Comparison of ENCODE assay signal across 22 cellular contexts in genomic region chr12:100364334-100364733, GRCh38. TPM values are rescaled to one million over a fixed set of nuclear protein-coding genes. Genes with fewer than 3 reads are reported as not detected.
DNase-seq lines count a peak whose midpoint lies in the region; ATAC-seq and TF ChIP-seq lines count a peak whose summit lies in the region.
"Had no signal": no experiment of that assay in that cellular context is flagged by ENCODE, and none has a peak within 500 bp of the region (broad histone marks: within the 10 kb centered on the region; RNA-seq: fewer than 3 reads in every experiment).

No MANE protein-coding gene starts in this region.

- TF ChIP-seq CTCF in left ventricle myocardium inferior (IDR thresholded peaks at IDR 0.05; ENCODE audit: borderline replicate concordance) (no peak), left lung (IDR thresholded peaks at IDR 0.05) (no peak)

- H3K4me3 Mint-ChIP-seq in naive thymus-derived CD8-positive, alpha-beta T cell, result no peak overlapping the region
- H3K4me3 Mint-ChIP-seq: CD4-positive, alpha-beta memory T cell; GM23338; HFFc6 had no signal

- H3K36me3 ChIP-seq in left ventricle myocardium inferior (no peaks in the 10 kb centered on the region), left lung (no peaks in the 10 kb centered on the region)
- H3K36me3 ChIP-seq: HAP-1 had no signal

- peaks cover 6 to 30% (median 27%) of the 10 kb centered on the region in 5 donors for H3K27me3 Mint-ChIP-seq in naive thymus-derived CD8-positive, alpha-beta T cell

- intact Hi-C loops in left ventricle myocardium inferior (cut with micrococcal nuclease), result no loop called here
- intact Hi-C loops in cardiac septum (cut with DNase I), result no loop called here
- intact Hi-C loops in left lung (cut with DNase I), result no loop called here

- no peak for DNase-seq in left ventricle myocardium inferior
- no peak for DNase-seq in cardiac septum (ENCODE audit: low spot score)
- peak; percentile 31 for DNase-seq in ecto neural progenitor cell (ENCODE audit: low spot score)
- DNase-seq in islet precursor cell, result peak; percentile 48
- DNase-seq in left lung, result no peak
- no peak for DNase-seq in naive thymus-derived CD8-positive, alpha-beta T cell
- no peak for DNase-seq in GOT3 (lab: John Stamatoyannopoulos, UW)
- DNase-seq: C1 segment of cervical spinal cord; Calu3; CD4-positive, alpha-beta memory T cell; COR-L47; DMS53; DMS79 treated with DMSO at 0.1 percent for 48 hours; GF-D8; HFFc6 had no signal

- no peak overlapping the region for H3K4me3 ChIP-seq in left ventricle myocardium inferior
- H3K4me3 ChIP-seq in left lung, result no peak overlapping the region
- H3K4me3 ChIP-seq: GM23338, HAP-1 had no signal

- peak overlapping the region; percentile 75 for H3K27ac ChIP-seq in left ventricle myocardium inferior (replicated peaks)
- H3K27ac ChIP-seq in left lung, result no peak overlapping the region

- H3K4me1 ChIP-seq in left ventricle myocardium inferior, result peaks cover 24% of the 10 kb centered on the region
- no peaks in the 10 kb centered on the region for H3K4me1 ChIP-seq in left lung

- peaks cover 0 to 4% (median under 1%) of the 10 kb centered on the region in 3 donors for H3K36me3 Mint-ChIP-seq in naive thymus-derived CD8-positive, alpha-beta T cell
- H3K36me3 Mint-ChIP-seq: CD4-positive, alpha-beta memory T cell had no signal

- no peaks in the 10 kb centered on the region for H3K4me1 Mint-ChIP-seq in naive thymus-derived CD8-positive, alpha-beta T cell
- H3K4me1 Mint-ChIP-seq: CD4-positive, alpha-beta memory T cell; GM23338 had no signal

- H3K9me3 Mint-ChIP-seq in naive thymus-derived CD8-positive, alpha-beta T cell, result peaks cover 0 to 3% (median 0%) of the 10 kb centered on the region in 9 donors
- H3K9me3 Mint-ChIP-seq: GM23338, HFFc6 had no signal

- POLR2A ChIA-PET in naive thymus-derived CD8-positive, alpha-beta T cell (lab: Charles Lee), result no interaction called here

- H3K9me3 ChIP-seq in left ventricle myocardium inferior (replicated peaks) (no peaks in the 10 kb centered on the region), left lung (no peaks in the 10 kb centered on the region)
- H3K9me3 ChIP-seq: HAP-1 had no signal

- no peak for ATAC-seq in left lung
- no peak for ATAC-seq in naive thymus-derived CD8-positive, alpha-beta T cell
- ATAC-seq: GM23338 had no signal

- H3K27me3 ChIP-seq in left ventricle myocardium inferior (ENCODE audit: low read depth) (peaks cover 32% of the 10 kb centered on the region), left lung (no peaks in the 10 kb centered on the region)

- H3K27ac Mint-ChIP-seq in naive thymus-derived CD8-positive, alpha-beta T cell, result no peak overlapping the region
- H3K27ac Mint-ChIP-seq: CD4-positive, alpha-beta memory T cell; GM23338; HFFc6 had no signal

RNA-seq across cellular contexts. Expression of gene SLC17A8, which starts 7.5 kb away (rescaled TPM):
- not detected for total RNA-seq in left ventricle myocardium inferior
- not detected for total RNA-seq in cardiac septum
- total RNA-seq in left lung, result under 1 TPM; 0.13 to 0.61 TPM
- total RNA-seq in naive thymus-derived CD8-positive, alpha-beta T cell, result not detected
- polyA plus RNA-seq in naive thymus-derived CD8-positive, alpha-beta T cell, result not detected
- total RNA-seq: A172; A673; Calu3; CD4-positive, alpha-beta memory T cell; Daoy; G401; HFFc6 had no signal
- polyA plus RNA-seq: BJ; CD4-positive, alpha-beta memory T cell had no signal

Comparison
In these comparisons a context has a peak if more than half of its experiments do, and no peak if none do; other contexts are left out.
1. DNase-seq: peak in ecto neural progenitor cell (single experiment) and islet precursor cell (single experiment); none in left ventricle myocardium inferior (single experiment), cardiac septum (single experiment), left lung (0 of 2), naive thymus-derived CD8-positive, alpha-beta T cell (0 of 10) and GOT3 (single experiment).